In genomic region chr12:116659771-116660481, GRCh38 we compare ENCODE assay signal across 12 cellular contexts.
DNase-seq lines count a peak whose midpoint lies in the region; ATAC-seq, FAIRE-seq and TF ChIP-seq lines count a peak whose summit lies in the region.
"Had no signal": no experiment of that assay in that cellular context is flagged by ENCODE, and none has a peak within 500 bp of the region (broad histone marks: within the 10 kb centered on the region; RNA-seq: fewer than 3 reads in every experiment).

No MANE protein-coding gene starts in this region.

- no peaks in the 10 kb centered on the region for H4K20me1 ChIP-seq in keratinocyte (ENCODE audit: control insufficient read depth, extremely low read depth, insufficient read depth, low read length)
- H4K20me1 ChIP-seq in smooth muscle cell (ENCODE audit: low read depth), result no peaks in the 10 kb centered on the region

- POLR2A ChIA-PET in activated B cell treated with CpG ODN at 0.5 μM for 24 hours (lab: Charles Lee), result interaction anchor here (0.7 kb wide), 1 partner anchor 15 kb away, joined by 8 read pairs; no protein-coding TSS in a partner anchor

- intact Hi-C loops in activated B cell treated with CpG ODN at 0.5 μM for 24 hours (cut with micrococcal nuclease) (no loop called here), psoas muscle (cut with DNase I) (loop anchor here in 1 of 2 donors (5.0 kb wide), 1 partner anchor 38 kb away; no protein-coding TSS in a partner anchor)

- H3K9ac ChIP-seq in keratinocyte (ENCODE audit: control insufficient read depth, extremely low read depth, insufficient read depth, low read length), result no peak overlapping the region
- H3K9ac ChIP-seq in smooth muscle cell (ENCODE audit: low read depth), result no peak overlapping the region

- no peaks in the 10 kb centered on the region for H3K9me1 ChIP-seq in keratinocyte (ENCODE audit: control insufficient read depth, extremely low read depth, insufficient read depth, low read length)

- no peaks in the 10 kb centered on the region for H3K9me3 Mint-ChIP-seq in activated B cell treated with CpG ODN at 0.5 μM for 24 hours

- no peak for TF ChIP-seq CTCF in activated B cell treated with CpG ODN at 0.5 μM for 24 hours (IDR thresholded peaks at IDR 0.05)
- no peak for TF ChIP-seq CTCF in keratinocyte (optimal IDR thresholded peaks at IDR 0.05 in 1 of 3, IDR thresholded peaks at IDR 0.05 in 1 of 3, conservative IDR thresholded peaks at IDR 0.05 in 1 of 3; ENCODE audit: extremely low read depth in 1 of 3, insufficient read depth in 2 of 3, low read length in 3 of 3)
- TF ChIP-seq CTCF in smooth muscle cell (IDR thresholded peaks at IDR 0.05; ENCODE audit: borderline replicate concordance, insufficient read depth, poor library complexity, severe bottlenecking), result no peak
- no peak for TF ChIP-seq CTCF in psoas muscle (IDR thresholded peaks at IDR 0.05)

- H3K27ac ChIP-seq in keratinocyte (ENCODE audit: control insufficient read depth, insufficient read depth, low read length), result no peak overlapping the region
- H3K27ac ChIP-seq in smooth muscle cell (ENCODE audit: low read depth), result no peak overlapping the region
- H3K27ac ChIP-seq in psoas muscle, result no peak overlapping the region
- H3K27ac ChIP-seq: SJSA1 had no signal

- H3K27ac Mint-ChIP-seq in activated B cell treated with CpG ODN at 0.5 μM for 24 hours, result no peak overlapping the region

- H3K4me1 ChIP-seq in keratinocyte (ENCODE audit: control insufficient read depth, extremely low read depth, insufficient read depth, low read length) (no peaks in the 10 kb centered on the region), smooth muscle cell (ENCODE audit: low read depth) (no peaks in the 10 kb centered on the region), psoas muscle (peaks cover 8% of the 10 kb centered on the region)

- CTCF ChIA-PET in activated B cell treated with CpG ODN at 0.5 μM for 24 hours (lab: Charles Lee), result interaction anchor here (1.2 kb wide), 1 partner anchor 49 kb away, joined by 3 read pairs; no protein-coding TSS in a partner anchor

- 59% methylated on average over 13 of the region's 13 CpGs for WGBS in smooth muscle cell (ENCODE audit: low lambda C conversion rate)
- WGBS in psoas muscle, 3 donors, result 85 to 90% (median 87%) methylated on average over 13 of the region's 13 CpGs

- ATAC-seq in activated B cell treated with CpG ODN at 0.5 μM for 24 hours (ENCODE audit: low read depth) (peak; percentile 25), GM19455 (IDR thresholded peaks at IDR 0.05; ENCODE audit: unreplicated experiment) (no peak), psoas muscle (no peak)

- no peak overlapping the region for H3K4me2 ChIP-seq in keratinocyte (ENCODE audit: control insufficient read depth, extremely low read depth, insufficient read depth, low read depth, low read length)
- H3K4me2 ChIP-seq in smooth muscle cell, result no peak overlapping the region

- no peaks in the 10 kb centered on the region for H3F3A ChIP-seq in smooth muscle cell (ENCODE audit: low read depth)

- dilution Hi-C loops in keratinocyte (cut with MboI; ENCODE audit: extremely low pct_ligation_motif_present, low sequenced_read_pairs), result no loop called here

- H3K79me2 ChIP-seq in keratinocyte (ENCODE audit: control insufficient read depth, insufficient read depth, low read length) (no peaks in the 10 kb centered on the region), smooth muscle cell (ENCODE audit: low read depth) (no peaks in the 10 kb centered on the region)

- H3K27me3 Mint-ChIP-seq in activated B cell treated with CpG ODN at 0.5 μM for 24 hours, result peaks cover 41% of the 10 kb centered on the region

- peaks cover 28% of the 10 kb centered on the region for H3K27me3 ChIP-seq in keratinocyte (ENCODE audit: control insufficient read depth, extremely low read depth, insufficient read depth, low read length)
- H3K27me3 ChIP-seq in smooth muscle cell (ENCODE audit: low read depth), result no peaks in the 10 kb centered on the region
- H3K27me3 ChIP-seq in psoas muscle (ENCODE audit: insufficient read depth in 3 of 3, low read length in 2 of 3), result no peaks in the 10 kb centered on the region
- H3K27me3 ChIP-seq: SJSA1 had no signal

- H3K4me3 Mint-ChIP-seq in activated B cell treated with CpG ODN at 0.5 μM for 24 hours, result no peak overlapping the region

- peaks cover 5% of the 10 kb centered on the region for H3K4me1 Mint-ChIP-seq in activated B cell treated with CpG ODN at 0.5 μM for 24 hours

- peak; percentile 53 for FAIRE-seq in keratinocyte (lab: Jason Lieb, UNC)
- FAIRE-seq: HTR-8/SVneo had no signal

- no peak overlapping the region for H3K4me3 ChIP-seq in keratinocyte (ENCODE audit: control insufficient read depth in 2 of 3, extremely low read depth in 1 of 3, insufficient read depth in 2 of 3, low read depth in 1 of 3, low read length in 3 of 3)
- no peak overlapping the region for H3K4me3 ChIP-seq in smooth muscle cell
- no peak overlapping the region for H3K4me3 ChIP-seq in psoas muscle
- H3K4me3 ChIP-seq: SJSA1 had no signal

- H3K36me3 ChIP-seq in keratinocyte (ENCODE audit: control insufficient read depth in 2 of 2, extremely low read depth in 1 of 2, insufficient read depth in 2 of 2, low read length in 2 of 2) (no peaks in the 10 kb centered on the region), smooth muscle cell (ENCODE audit: low read depth) (no peaks in the 10 kb centered on the region), psoas muscle (ENCODE audit: insufficient read depth in 1 of 2, low read depth in 1 of 2) (no peaks in the 10 kb centered on the region)
- H3K36me3 ChIP-seq: SJSA1 had no signal

- DNase-seq in AG08396 (ENCODE audit: low spot score), result peak; percentile 49
- peak; percentile 31 for DNase-seq in HS-5 (ENCODE audit: low read depth)
- DNase-seq in activated B cell treated with CpG ODN at 0.5 μM for 24 hours, result no peak
- DNase-seq in keratinocyte (ENCODE audit: low read depth, low spot score), result no peak
- DNase-seq in smooth muscle cell (lab: John Stamatoyannopoulos, UW; ENCODE audit: unreplicated experiment), result no peak
- no peak for DNase-seq in NCI-H446 treated with DMSO at 0.1 percent for 48 hours (lab: John Stamatoyannopoulos, UW)
- no peak for DNase-seq in psoas muscle
- DNase-seq: activated CD8-positive, alpha-beta memory T cell treated with anti-CD3 and anti-CD28 coated beads for 24 hours; activated effector memory CD4-positive, alpha-beta T cell treated with anti-CD3 and anti-CD28 coated beads, Interleukin-2, amount 50 U/mL, for 16 hours had no signal

- H2AFZ ChIP-seq in keratinocyte (ENCODE audit: control insufficient read depth, low read length) (no peak overlapping the region), smooth muscle cell (ENCODE audit: low read depth) (no peak overlapping the region)

- no peaks in the 10 kb centered on the region for H3K9me3 ChIP-seq in keratinocyte (ENCODE audit: control insufficient read depth, low read depth, low read length)
- no peaks in the 10 kb centered on the region for H3K9me3 ChIP-seq in smooth muscle cell (replicated peaks; ENCODE audit: low read depth)
- H3K9me3 ChIP-seq in psoas muscle, result no peaks in the 10 kb centered on the region
- H3K9me3 ChIP-seq: SJSA1 had no signal

- H3K36me3 Mint-ChIP-seq in activated B cell treated with CpG ODN at 0.5 μM for 24 hours (ENCODE audit: low read depth), result no peaks in the 10 kb centered on the region

Comparison
In these comparisons a context has a peak if more than half of its experiments do, and no peak if none do; other contexts are left out.
1. DNase-seq: peak in AG08396 (single experiment) and HS-5 (single experiment); none in activated B cell treated with CpG ODN at 0.5 μM for 24 hours (single experiment), keratinocyte (single experiment), smooth muscle cell (single experiment), NCI-H446 treated with DMSO at 0.1 percent for 48 hours (single experiment) and psoas muscle (0 of 2).